ENCODE assay signal across 22 cellular contexts in the genomic region with DNA sequence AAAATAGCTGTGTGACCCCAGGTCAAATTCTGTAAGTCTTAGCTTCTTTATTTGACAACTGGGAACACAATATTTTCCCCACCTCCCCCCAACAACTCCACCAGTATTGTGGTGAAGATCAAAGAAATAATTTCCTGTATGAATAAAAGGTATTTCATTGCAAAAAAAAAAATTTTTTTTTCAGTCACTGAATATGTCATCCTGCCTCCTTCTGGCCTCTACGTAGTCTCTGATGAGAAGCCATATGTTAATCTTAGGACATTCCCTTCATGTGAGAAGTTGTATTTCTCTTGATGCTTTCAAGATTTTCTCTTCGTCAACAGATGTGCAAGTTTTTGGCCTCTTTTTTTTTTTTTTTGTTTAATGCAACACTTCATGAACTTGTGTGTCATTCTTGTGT. TPM values are rescaled to one million over a fixed set of nuclear protein-coding genes. Genes with fewer than 3 reads are reported as not detected.
DNase-seq lines count a peak whose midpoint lies in the region; ATAC-seq and TF ChIP-seq lines count a peak whose summit lies in the region.
"Had no signal": no experiment of that assay in that cellular context is flagged by ENCODE, and none has a peak within 500 bp of the region (broad histone marks: within the 10 kb centered on the region; RNA-seq: fewer than 3 reads in every experiment).

No MANE protein-coding gene starts in this region.

- peak overlapping the region; percentile 70 for H3K27ac Mint-ChIP-seq in activated CD4-positive, alpha-beta T cell treated with anti-CD3 and anti-CD28 coated beads for 36 hours
- peak overlapping the region; percentile 80 for H3K27ac Mint-ChIP-seq in CD4-positive, alpha-beta T cell
- H3K27ac Mint-ChIP-seq in T-cell = peak overlapping the region; percentile 19 to 49
- peak overlapping the region; percentile 10 to 76 (median 56) for H3K27ac Mint-ChIP-seq in naive thymus-derived CD8-positive, alpha-beta T cell

- no peaks in the 10 kb centered on the region for H3K27me3 ChIP-seq in CD4-positive, alpha-beta T cell (ENCODE audit: control insufficient read depth, insufficient read depth, low read length)
- H3K27me3 ChIP-seq: BE2C, SJCRH30 had no signal

- ATAC-seq in activated CD4-positive, alpha-beta T cell treated with anti-CD3 and anti-CD28 coated beads for 36 hours = peak; percentile 25
- ATAC-seq in CD4-positive, alpha-beta T cell (ENCODE audit: poor library complexity) = peak; percentile 46
- ATAC-seq in T-cell (replicated peaks in 1 of 4) (peak in 1 of 4 experiments; percentile 71), HG03565 (IDR thresholded peaks at IDR 0.05; ENCODE audit: unreplicated experiment) (no peak), GM21576 (IDR thresholded peaks at IDR 0.05; ENCODE audit: unreplicated experiment) (no peak)
- ATAC-seq in naive thymus-derived CD8-positive, alpha-beta T cell = peak; percentile 36 to 47
- ATAC-seq: Right ventricle myocardium inferior had no signal

- CTCF ChIA-PET in activated CD4-positive, alpha-beta T cell treated with anti-CD3 and anti-CD28 coated beads for 36 hours (lab: Charles Lee) = no interaction called here
- CTCF ChIA-PET in CD4-positive, alpha-beta T cell (lab: Charles Lee) = interaction anchor here (0.7 to 1.8 kb wide), 2 partner anchors 67 to 205 kb away, joined by 3 to 7 read pairs; partner anchors contain the start of gene ZNF25
- CTCF ChIA-PET in T-cell (lab: Charles Lee) = interaction anchor here in 1 of 2 donors (0.7 kb wide), 1 partner anchor 83 kb away, joined by 4 read pairs; no protein-coding TSS in a partner anchor

- no peak for DNase-seq in activated CD4-positive, alpha-beta T cell treated with anti-CD3 and anti-CD28 coated beads for 36 hours
- no peak for DNase-seq in activated CD4-positive, alpha-beta T cell treated with anti-CD3 and anti-CD28 coated beads for 48 hours
- DNase-seq in CD4-positive, alpha-beta T cell = no peak
- DNase-seq in T-cell = no peak
- DNase-seq in naive thymus-derived CD8-positive, alpha-beta T cell = peak in 2 of 10 donors; percentile 7 to 11
- DNase-seq: 8988T, ACHN, BE2C, DMS79 treated with DMSO at 0.1 percent for 48 hours, NCI-H1048, NCI-H1417 treated with DMSO at 0.1 percent for 48 hours, NCI-H1694 treated with DMSO at 0.1 percent for 48 hours, NCI-H2081, NCI-H2227 treated with DMSO at 0.1 percent for 48 hours, NCI-H526 treated with DMSO at 0.1 percent for 48 hours, PC-9, SJCRH30 had no signal

- H3K27ac ChIP-seq in CD4-positive, alpha-beta T cell (ENCODE audit: low read depth, low read length) = no peak overlapping the region
- H3K27ac ChIP-seq: HL-60, PC-9, SJCRH30 had no signal

- intact Hi-C loops in activated CD4-positive, alpha-beta T cell treated with anti-CD3 and anti-CD28 coated beads for 36 hours (cut with DNase I, micrococcal nuclease) = no loop called here
- intact Hi-C loops in CD4-positive, alpha-beta T cell (cut with DNase I, micrococcal nuclease) = loop anchor here in 1 of 2 experiments (5.0 kb wide), 1 partner anchor 44 kb away; no protein-coding TSS in a partner anchor

- H3K9me3 Mint-ChIP-seq in activated CD4-positive, alpha-beta T cell treated with anti-CD3 and anti-CD28 coated beads for 36 hours (ENCODE audit: low read depth) = peaks cover 14% of the 10 kb centered on the region
- peaks cover 8% of the 10 kb centered on the region for H3K9me3 Mint-ChIP-seq in CD4-positive, alpha-beta T cell
- H3K9me3 Mint-ChIP-seq in T-cell = peaks cover 0 to 16% (median 13%) of the 10 kb centered on the region in 3 donors
- peaks cover 5 to 45% (median 22%) of the 10 kb centered on the region in 9 donors for H3K9me3 Mint-ChIP-seq in naive thymus-derived CD8-positive, alpha-beta T cell

- no peaks in the 10 kb centered on the region for H3K27me3 Mint-ChIP-seq in activated CD4-positive, alpha-beta T cell treated with anti-CD3 and anti-CD28 coated beads for 36 hours
- H3K27me3 Mint-ChIP-seq in CD4-positive, alpha-beta T cell = no peaks in the 10 kb centered on the region
- H3K27me3 Mint-ChIP-seq in T-cell = no peaks in the 10 kb centered on the region
- no peaks in the 10 kb centered on the region for H3K27me3 Mint-ChIP-seq in naive thymus-derived CD8-positive, alpha-beta T cell
- H3K27me3 Mint-ChIP-seq: IgD-negative memory B cell had no signal

- H3K4me3 Mint-ChIP-seq in activated CD4-positive, alpha-beta T cell treated with anti-CD3 and anti-CD28 coated beads for 36 hours = no peak overlapping the region
- H3K4me3 Mint-ChIP-seq in CD4-positive, alpha-beta T cell = no peak overlapping the region
- H3K4me3 Mint-ChIP-seq in T-cell = peak overlapping the region in 1 of 3 donors; percentile 45
- peak overlapping the region in 7 of 10 donors; percentile 0 to 66 (median 24) for H3K4me3 Mint-ChIP-seq in naive thymus-derived CD8-positive, alpha-beta T cell
- H3K4me3 Mint-ChIP-seq: IgD-negative memory B cell had no signal

- no peak for TF ChIP-seq CTCF in CD4-positive, alpha-beta T cell (IDR thresholded peaks at IDR 0.05)

- peaks cover 46% of the 10 kb centered on the region for H3K4me1 Mint-ChIP-seq in activated CD4-positive, alpha-beta T cell treated with anti-CD3 and anti-CD28 coated beads for 36 hours
- peaks cover 64% of the 10 kb centered on the region for H3K4me1 Mint-ChIP-seq in CD4-positive, alpha-beta T cell (ENCODE audit: low read depth)
- H3K4me1 Mint-ChIP-seq in T-cell = peaks cover 46 to 52% (median 49%) of the 10 kb centered on the region in 3 donors
- H3K4me1 Mint-ChIP-seq in naive thymus-derived CD8-positive, alpha-beta T cell = peaks cover 18 to 45% (median 39%) of the 10 kb centered on the region in 4 donors

- H3K36me3 Mint-ChIP-seq in activated CD4-positive, alpha-beta T cell treated with anti-CD3 and anti-CD28 coated beads for 36 hours (ENCODE audit: low read depth) = peaks cover 75% of the 10 kb centered on the region
- peaks cover 96% of the 10 kb centered on the region for H3K36me3 Mint-ChIP-seq in CD4-positive, alpha-beta T cell (ENCODE audit: low read depth)
- H3K36me3 Mint-ChIP-seq in T-cell = peaks cover 78% of the 10 kb centered on the region
- peaks cover 47 to 88% (median 78%) of the 10 kb centered on the region in 3 donors for H3K36me3 Mint-ChIP-seq in naive thymus-derived CD8-positive, alpha-beta T cell

- no peaks in the 10 kb centered on the region for H3K9me3 ChIP-seq in CD4-positive, alpha-beta T cell (ENCODE audit: control insufficient read depth, low read length)
- H3K9me3 ChIP-seq: BE2C, SJCRH30 had no signal

- POLR2A ChIA-PET in activated CD4-positive, alpha-beta T cell treated with anti-CD3 and anti-CD28 coated beads for 36 hours (lab: Charles Lee) = no interaction called here
- POLR2A ChIA-PET in CD4-positive, alpha-beta T cell (lab: Charles Lee) = interaction anchor here (0.6 to 1.0 kb wide), 2 partner anchors 9 to 25 kb away, joined by 3 read pairs; no protein-coding TSS in a partner anchor
- POLR2A ChIA-PET in T-cell (lab: Charles Lee) = interaction anchor here in 1 of 2 donors (0.7 kb wide), 1 partner anchor 65 kb away, joined by 3 read pairs; no protein-coding TSS in a partner anchor
- POLR2A ChIA-PET in naive thymus-derived CD8-positive, alpha-beta T cell (lab: Charles Lee) = no interaction called here

RNA-seq across cellular contexts. Expression of gene ZNF33A, which starts 33.0 kb away (rescaled TPM):
- total RNA-seq in activated CD4-positive, alpha-beta T cell treated with anti-CD3 and anti-CD28 coated beads for 36 hours = 10 to 100 TPM; 18.7 to 20.0 TPM
- 10 to 100 TPM; 25.9 to 30.3 TPM for total RNA-seq in CD4-positive, alpha-beta T cell
- 10 to 100 TPM; 39.5 to 59.6 (median 55.0) TPM for total RNA-seq in T-cell
- 10 to 100 TPM; 68.5 to 76.1 TPM for total RNA-seq in naive thymus-derived CD8-positive, alpha-beta T cell
- 10 to 100 TPM; 13.4 to 21.4 (median 19.3) TPM for polyA plus RNA-seq in naive thymus-derived CD8-positive, alpha-beta T cell

RNA-seq across cellular contexts. Expression of gene ZNF37A, which starts 50.6 kb away (rescaled TPM):
- 10 to 100 TPM; 24.1 to 25.5 TPM for total RNA-seq in activated CD4-positive, alpha-beta T cell treated with anti-CD3 and anti-CD28 coated beads for 36 hours
- 10 to 100 TPM; 14.7 to 15.4 TPM for total RNA-seq in CD4-positive, alpha-beta T cell
- total RNA-seq in T-cell = 10 to 100 TPM; 15.9 to 23.8 (median 22.6) TPM
- 10 to 100 TPM; 28.0 to 28.2 TPM for total RNA-seq in naive thymus-derived CD8-positive, alpha-beta T cell
- polyA plus RNA-seq in naive thymus-derived CD8-positive, alpha-beta T cell = 1 to 10 TPM; 1.9 to 4.7 (median 4.6) TPM

Comparison
In these comparisons a context has a peak if more than half of its experiments do, and no peak if none do; other contexts are left out.
1. ATAC-seq: peak in activated CD4-positive, alpha-beta T cell treated with anti-CD3 and anti-CD28 coated beads for 36 hours (single experiment), CD4-positive, alpha-beta T cell (single experiment) and naive thymus-derived CD8-positive, alpha-beta T cell (2 of 2); none in HG03565 (single experiment) and GM21576 (single experiment).
2. H3K4me3 Mint-ChIP-seq: peak in naive thymus-derived CD8-positive, alpha-beta T cell (7 of 10); none in activated CD4-positive, alpha-beta T cell treated with anti-CD3 and anti-CD28 coated beads for 36 hours (single experiment) and CD4-positive, alpha-beta T cell (single experiment).
3. Peak in every context shown above with its lines, with median percentiles within 50 percentile points of each other: H3K27ac Mint-ChIP-seq.